ENCODE assay signal across 10 cellular contexts in the genomic region with DNA sequence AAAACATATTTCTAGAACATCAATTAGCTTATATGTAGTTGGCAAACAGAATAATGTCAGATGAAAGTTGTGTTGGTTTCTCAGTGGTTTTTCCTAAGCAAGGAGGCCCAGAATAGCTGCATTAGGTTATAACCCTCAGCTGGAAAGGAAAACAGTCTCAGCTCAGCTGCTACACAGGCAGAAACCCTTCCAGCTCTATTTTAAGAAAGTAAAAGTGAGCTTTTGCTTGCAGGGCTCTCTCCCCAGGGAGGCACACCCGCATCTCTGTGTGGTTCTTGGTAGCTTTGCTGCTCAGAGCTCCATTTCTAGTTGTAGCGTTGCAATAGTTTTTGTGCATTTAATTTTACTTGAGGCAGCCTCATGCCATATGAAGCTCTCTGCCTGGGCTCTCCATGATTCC. TPM values are rescaled to one million over a fixed set of nuclear protein-coding genes. Genes with fewer than 3 reads are reported as not detected.
DNase-seq lines count a peak whose midpoint lies in the region; ATAC-seq and TF ChIP-seq lines count a peak whose summit lies in the region.
"Had no signal": no experiment of that assay in that cellular context is flagged by ENCODE, and none has a peak within 500 bp of the region (broad histone marks: within the 10 kb centered on the region; RNA-seq: fewer than 3 reads in every experiment).

No MANE protein-coding gene starts in this region.

- H4K91ac ChIP-seq in mesenchymal stem cell (ENCODE audit: low read length): no peak overlapping the region

- H3F3A ChIP-seq in MM.1S (ENCODE audit: insufficient read depth, low read length): peaks cover 5% of the 10 kb centered on the region; the same call in 1 of the 2 replicates

- H3K4me3 ChIP-seq in MM.1S (ENCODE audit: low read length): no peak overlapping the region
- peak overlapping the region in 1 of 2 experiments; percentile 31 for H3K4me3 ChIP-seq in mesenchymal stem cell (ENCODE audit: insufficient read depth in 1 of 2, low read depth in 1 of 2, low read length in 2 of 2)
- no peak overlapping the region for H3K4me3 ChIP-seq in esophagus squamous epithelium

- H2AK5ac ChIP-seq in mesenchymal stem cell (ENCODE audit: low read length, severe bottlenecking): no peak overlapping the region

- H3K27me3 ChIP-seq in MM.1S (replicated peaks; ENCODE audit: insufficient read depth, low read length): no peaks in the 10 kb centered on the region
- H3K27me3 ChIP-seq in mesenchymal stem cell (ENCODE audit: control insufficient read depth in 1 of 2, insufficient read depth in 1 of 2, low read length in 2 of 2): no peaks in the 10 kb centered on the region
- no peaks in the 10 kb centered on the region for H3K27me3 ChIP-seq in esophagus squamous epithelium

- no peaks in the 10 kb centered on the region for H3K9me3 ChIP-seq in MM.1S (replicated peaks; ENCODE audit: insufficient read depth, low read length)
- no peaks in the 10 kb centered on the region for H3K9me3 ChIP-seq in mesenchymal stem cell (ENCODE audit: control insufficient read depth, low read length)
- no peaks in the 10 kb centered on the region for H3K9me3 ChIP-seq in esophagus squamous epithelium

- peak; percentile 34 for DNase-seq in GM10248 (ENCODE audit: extremely low spot score)
- peak; percentile 67 for DNase-seq in MM.1S
- peak; percentile 17 for DNase-seq in mesenchymal stem cell
- DNase-seq in esophagus squamous epithelium (lab: John Stamatoyannopoulos, UW): no peak
- no peak for DNase-seq in SW480 (ENCODE audit: low spot score)
- no peak for DNase-seq in HuH-7 (ENCODE audit: low spot score)
- no peak for DNase-seq in occipital lobe (lab: John Stamatoyannopoulos, UW)
- DNase-seq: DMS153; stimulated activated CD4-positive, alpha-beta T cell treated with anti-CD3 and anti-CD28 coated beads, Interleukin-15, amount 100 ng/mL, for 24 hours had no signal

- peaks cover 7% of the 10 kb centered on the region for H3K79me1 ChIP-seq in mesenchymal stem cell (replicated peaks; ENCODE audit: low read length, poor library complexity, severe bottlenecking)

- CTCF ChIA-PET in GM10248 (lab: Yijun Ruan, JAX): interaction anchor here (0.8 to 1.8 kb wide), 10 partner anchors 9 to 66 kb away, joined by 3 to 6 read pairs (median 4); a partner anchor contains a TSS

- no peak overlapping the region for H3K18ac ChIP-seq in mesenchymal stem cell (ENCODE audit: low read depth in 1 of 2, low read length in 2 of 2)

- H3K9ac ChIP-seq in MM.1S (ENCODE audit: low read length) (no peak overlapping the region), mesenchymal stem cell (ENCODE audit: low read length) (peak overlapping the region; percentile 78)

- no peak overlapping the region for H2BK12ac ChIP-seq in mesenchymal stem cell (ENCODE audit: low read length in 2 of 2)

- no peak overlapping the region for H3K4ac ChIP-seq in mesenchymal stem cell (ENCODE audit: low read depth in 1 of 2, low read length in 2 of 2)

- WGBS in mesenchymal stem cell: 93% methylated on average over 1 of the region's 2 CpGs
- WGBS in esophagus squamous epithelium, 2 donors: 30 to 56% methylated on average over 2 of the region's 2 CpGs

- H3K4me2 ChIP-seq in MM.1S (ENCODE audit: low read depth, low read length): no peak overlapping the region; the same call in 1 of the 2 replicates
- H3K4me2 ChIP-seq in mesenchymal stem cell (ENCODE audit: low read length, poor library complexity, severe bottlenecking): no peak overlapping the region

- H3K36me3 ChIP-seq in MM.1S (replicated peaks; ENCODE audit: insufficient read depth, low read length): no peaks in the 10 kb centered on the region; the same call in 1 of the 2 replicates
- H3K36me3 ChIP-seq in mesenchymal stem cell (ENCODE audit: control insufficient read depth in 1 of 2, insufficient read depth in 2 of 2, low read depth in 1 of 2, low read length in 2 of 2): peaks cover 5 to 46% of the 10 kb centered on the region in 2 experiments
- H3K36me3 ChIP-seq in esophagus squamous epithelium: peaks cover under 1 to 82% (median 8%) of the 10 kb centered on the region in 3 donors

- H3K27ac ChIP-seq in MM.1S (ENCODE audit: low read length): no peak overlapping the region
- peak overlapping the region; percentile 32 for H3K27ac ChIP-seq in mesenchymal stem cell (ENCODE audit: low read length, poor library complexity, severe bottlenecking)
- H3K27ac ChIP-seq in esophagus squamous epithelium: peak overlapping the region in 2 of 4 donors; percentile 2 to 16

- H4K20me1 ChIP-seq in MM.1S (ENCODE audit: insufficient read depth, low read length): no peaks in the 10 kb centered on the region

- no peak overlapping the region for H2BK5ac ChIP-seq in mesenchymal stem cell (ENCODE audit: low read depth, low read length, poor library complexity, severe bottlenecking)

- H2BK15ac ChIP-seq in mesenchymal stem cell (ENCODE audit: low read depth, poor library complexity, severe bottlenecking): no peak overlapping the region

- POLR2A ChIA-PET in GM10248 (lab: Yijun Ruan, JAX): interaction anchor here (0.6 kb wide), 1 partner anchor 29 kb away, joined by 8 read pairs; no protein-coding TSS in a partner anchor

- no peak overlapping the region for H3K23ac ChIP-seq in mesenchymal stem cell (ENCODE audit: low read length in 2 of 2)

- peak; percentile 90 for ATAC-seq in GM21717 (IDR thresholded peaks at IDR 0.05; ENCODE audit: unreplicated experiment)

- no peaks in the 10 kb centered on the region for H3K9me2 ChIP-seq in MM.1S (replicated peaks; ENCODE audit: insufficient read depth, low read length)

- no peak for TF ChIP-seq POLR2A in esophagus squamous epithelium (IDR thresholded peaks at IDR 0.05)

- H2BK120ac ChIP-seq in mesenchymal stem cell (ENCODE audit: low read depth, low read length): no peak overlapping the region

- H2AFZ ChIP-seq in MM.1S (ENCODE audit: low read length) (no peak overlapping the region), mesenchymal stem cell (ENCODE audit: low read depth, low read length) (no peak overlapping the region)

- no peak overlapping the region for H3K14ac ChIP-seq in mesenchymal stem cell (ENCODE audit: low read length in 2 of 2)

- peaks cover 11% of the 10 kb centered on the region for H3K4me1 ChIP-seq in MM.1S (ENCODE audit: low read length)
- H3K4me1 ChIP-seq in mesenchymal stem cell (ENCODE audit: control insufficient read depth, insufficient read depth, low read depth, low read length): peaks cover 1% of the 10 kb centered on the region
- peaks cover 0 to 9% (median 3%) of the 10 kb centered on the region in 3 donors for H3K4me1 ChIP-seq in esophagus squamous epithelium

- intact Hi-C loops in esophagus squamous epithelium (cut with DNase I): no loop called here

- H3K79me2 ChIP-seq in MM.1S (ENCODE audit: low read length): no peaks in the 10 kb centered on the region

- H4K8ac ChIP-seq in mesenchymal stem cell (ENCODE audit: low read length): no peak overlapping the region

- TF ChIP-seq CTCF in GM10248 (IDR thresholded peaks at IDR 0.05; ENCODE audit: control extremely low read depth, extremely low read depth, low read depth, missing control alignments) (no peak), MM.1S (IDR thresholded peaks at IDR 0.05; ENCODE audit: low read length) (no peak), esophagus squamous epithelium (IDR thresholded peaks at IDR 0.05) (no peak)

RNA-seq across cellular contexts. Expression of a gene that starts 54.6 kb away (rescaled TPM):
- 14.9 TPM for polyA plus RNA-seq in mesenchymal stem cell (2013, experiment 1 of 2)
- polyA plus RNA-seq in mesenchymal stem cell (2013, experiment 2 of 2): 13.8 TPM
- total RNA-seq in esophagus squamous epithelium (10 to 100 TPM; 10.5 to 25.7 (median 12.5) TPM), occipital lobe (57.1 TPM)

Comparison
In these comparisons a context has a peak if more than half of its experiments do, and no peak if none do; other contexts are left out.
1. DNase-seq: peak in GM10248 (single experiment), MM.1S (single experiment) and mesenchymal stem cell (single experiment); none in esophagus squamous epithelium (single experiment), SW480 (single experiment), HuH-7 (single experiment) and occipital lobe (single experiment).